ENCODE assay signal across 16 cellular contexts in the genomic region with DNA sequence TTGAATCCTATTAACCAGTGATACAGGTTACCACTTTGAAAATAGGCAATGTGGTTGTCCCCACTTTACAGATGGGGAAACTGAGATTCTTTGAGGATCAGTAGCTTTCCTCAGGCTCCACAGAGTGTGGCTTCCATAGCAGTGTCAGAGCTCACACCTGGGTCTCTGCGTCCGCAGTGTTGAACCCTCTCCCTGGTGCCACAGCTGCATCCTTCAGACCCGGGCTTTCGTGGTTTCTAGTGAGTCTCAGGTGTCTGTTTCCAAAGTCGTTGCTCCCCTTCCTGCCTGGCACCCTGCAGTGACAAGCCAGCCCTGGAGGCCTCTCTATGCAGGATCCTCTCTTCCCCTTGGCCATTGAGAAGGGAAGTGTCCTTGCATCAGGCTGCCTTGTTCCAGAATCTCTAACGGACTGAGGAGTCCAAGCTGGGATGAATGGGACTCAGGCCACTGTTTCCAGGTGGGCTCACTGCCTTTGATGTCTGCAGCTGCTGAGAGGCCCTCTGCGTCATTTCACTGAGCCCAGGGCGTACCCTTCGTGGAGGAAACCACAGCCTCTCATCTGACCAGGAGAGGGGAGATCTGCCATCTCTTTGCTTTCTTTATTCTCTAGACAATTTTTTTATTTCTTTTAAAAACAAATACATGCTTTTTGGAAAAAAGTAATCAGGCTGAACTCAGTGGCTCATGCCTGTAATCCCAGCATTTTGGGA. TPM values are rescaled to one million over a fixed set of nuclear protein-coding genes. Genes with fewer than 3 reads are reported as not detected.
"Had no signal": no experiment of that assay in that cellular context is flagged by ENCODE, and none has a peak within 500 bp of the region (broad histone marks: within the 10 kb centered on the region; RNA-seq: fewer than 3 reads in every experiment).

No MANE protein-coding gene starts in this region.

- ATAC-seq: activated CD4-positive, alpha-beta T cell treated with anti-CD3 and anti-CD28 coated beads for 36 hours; activated CD8-positive, alpha-beta T cell treated with anti-CD3 and anti-CD28 coated beads for 36 hours; esophagus mucosa; left ventricle myocardium superior; T-helper 17 cell had no signal

- H3K36me3 ChIP-seq: right atrium auricular region, stomach had no signal

- H3K9me3 ChIP-seq: testis had no signal

- H3K27me3 ChIP-seq: right atrium auricular region, stomach, testis had no signal

- H3K27ac ChIP-seq: right atrium auricular region, stomach, testis had no signal

- H3K4me3 ChIP-seq: right atrium auricular region, stomach, testis had no signal

- DNase-seq: activated CD4-positive, alpha-beta T cell treated with anti-CD3 and anti-CD28 coated beads for 36 hours; activated CD8-positive, alpha-beta memory T cell treated with anti-CD3 and anti-CD28 coated beads, Interleukin-2, amount 50 U/mL, for 48 hours; activated CD8-positive, alpha-beta T cell treated with anti-CD3 and anti-CD28 coated beads for 36 hours; activated gamma-delta T cell treated with Interleukin-2 at 50 U/mL for 16 hours; amniotic stem cell; caudate nucleus; left ventricle myocardium superior; occipital lobe; small intestine; stimulated activated CD4-positive, alpha-beta T cell treated with anti-CD3 and anti-CD28 coated beads, Interleukin-4, amount 100 ng/mL, for 4 hours; stimulated activated CD8-positive, alpha-beta memory T cell treated with anti-CD3 and anti-CD28 coated beads, Interleukin-4, amount 100 ng/mL, for 48 hours; stomach; T-helper 17 cell; testis had no signal

RNA-seq across cellular contexts. Expression of a gene that starts 53.6 kb away (rescaled TPM):
- total RNA-seq: activated CD4-positive, alpha-beta T cell treated with anti-CD3 and anti-CD28 coated beads for 36 hours; activated CD8-positive, alpha-beta T cell treated with anti-CD3 and anti-CD28 coated beads for 36 hours had no signal
